1 cellular context compared by ENCODE assay signal in the genomic region with DNA sequence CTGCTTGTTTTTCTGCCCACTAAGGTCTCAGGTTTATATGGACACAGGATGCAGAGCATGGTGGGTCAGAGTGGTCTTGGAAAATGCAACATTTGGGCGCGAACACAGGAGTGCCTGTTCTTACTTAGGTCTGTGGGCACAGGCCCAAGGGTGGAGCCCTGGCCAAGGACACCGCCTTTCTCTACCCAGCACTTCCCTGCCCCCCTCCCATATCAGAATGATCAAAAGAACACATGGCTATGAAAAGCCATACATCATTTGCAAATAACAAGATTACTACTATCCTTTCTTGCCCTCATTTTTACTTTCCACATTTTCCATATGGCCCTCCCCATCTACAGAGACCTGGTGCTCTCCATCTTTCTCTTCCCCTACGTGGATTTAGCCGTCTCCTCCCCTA.
TF ChIP-seq lines count a peak whose summit lies in the region.

No MANE protein-coding gene starts in this region.

TF ChIP-seq in GM23338, 12 proteins besides CTCF, POLR2A, EP300 and RAD21 (continued from another document):
- TF ChIP-seq, protein P1, sequence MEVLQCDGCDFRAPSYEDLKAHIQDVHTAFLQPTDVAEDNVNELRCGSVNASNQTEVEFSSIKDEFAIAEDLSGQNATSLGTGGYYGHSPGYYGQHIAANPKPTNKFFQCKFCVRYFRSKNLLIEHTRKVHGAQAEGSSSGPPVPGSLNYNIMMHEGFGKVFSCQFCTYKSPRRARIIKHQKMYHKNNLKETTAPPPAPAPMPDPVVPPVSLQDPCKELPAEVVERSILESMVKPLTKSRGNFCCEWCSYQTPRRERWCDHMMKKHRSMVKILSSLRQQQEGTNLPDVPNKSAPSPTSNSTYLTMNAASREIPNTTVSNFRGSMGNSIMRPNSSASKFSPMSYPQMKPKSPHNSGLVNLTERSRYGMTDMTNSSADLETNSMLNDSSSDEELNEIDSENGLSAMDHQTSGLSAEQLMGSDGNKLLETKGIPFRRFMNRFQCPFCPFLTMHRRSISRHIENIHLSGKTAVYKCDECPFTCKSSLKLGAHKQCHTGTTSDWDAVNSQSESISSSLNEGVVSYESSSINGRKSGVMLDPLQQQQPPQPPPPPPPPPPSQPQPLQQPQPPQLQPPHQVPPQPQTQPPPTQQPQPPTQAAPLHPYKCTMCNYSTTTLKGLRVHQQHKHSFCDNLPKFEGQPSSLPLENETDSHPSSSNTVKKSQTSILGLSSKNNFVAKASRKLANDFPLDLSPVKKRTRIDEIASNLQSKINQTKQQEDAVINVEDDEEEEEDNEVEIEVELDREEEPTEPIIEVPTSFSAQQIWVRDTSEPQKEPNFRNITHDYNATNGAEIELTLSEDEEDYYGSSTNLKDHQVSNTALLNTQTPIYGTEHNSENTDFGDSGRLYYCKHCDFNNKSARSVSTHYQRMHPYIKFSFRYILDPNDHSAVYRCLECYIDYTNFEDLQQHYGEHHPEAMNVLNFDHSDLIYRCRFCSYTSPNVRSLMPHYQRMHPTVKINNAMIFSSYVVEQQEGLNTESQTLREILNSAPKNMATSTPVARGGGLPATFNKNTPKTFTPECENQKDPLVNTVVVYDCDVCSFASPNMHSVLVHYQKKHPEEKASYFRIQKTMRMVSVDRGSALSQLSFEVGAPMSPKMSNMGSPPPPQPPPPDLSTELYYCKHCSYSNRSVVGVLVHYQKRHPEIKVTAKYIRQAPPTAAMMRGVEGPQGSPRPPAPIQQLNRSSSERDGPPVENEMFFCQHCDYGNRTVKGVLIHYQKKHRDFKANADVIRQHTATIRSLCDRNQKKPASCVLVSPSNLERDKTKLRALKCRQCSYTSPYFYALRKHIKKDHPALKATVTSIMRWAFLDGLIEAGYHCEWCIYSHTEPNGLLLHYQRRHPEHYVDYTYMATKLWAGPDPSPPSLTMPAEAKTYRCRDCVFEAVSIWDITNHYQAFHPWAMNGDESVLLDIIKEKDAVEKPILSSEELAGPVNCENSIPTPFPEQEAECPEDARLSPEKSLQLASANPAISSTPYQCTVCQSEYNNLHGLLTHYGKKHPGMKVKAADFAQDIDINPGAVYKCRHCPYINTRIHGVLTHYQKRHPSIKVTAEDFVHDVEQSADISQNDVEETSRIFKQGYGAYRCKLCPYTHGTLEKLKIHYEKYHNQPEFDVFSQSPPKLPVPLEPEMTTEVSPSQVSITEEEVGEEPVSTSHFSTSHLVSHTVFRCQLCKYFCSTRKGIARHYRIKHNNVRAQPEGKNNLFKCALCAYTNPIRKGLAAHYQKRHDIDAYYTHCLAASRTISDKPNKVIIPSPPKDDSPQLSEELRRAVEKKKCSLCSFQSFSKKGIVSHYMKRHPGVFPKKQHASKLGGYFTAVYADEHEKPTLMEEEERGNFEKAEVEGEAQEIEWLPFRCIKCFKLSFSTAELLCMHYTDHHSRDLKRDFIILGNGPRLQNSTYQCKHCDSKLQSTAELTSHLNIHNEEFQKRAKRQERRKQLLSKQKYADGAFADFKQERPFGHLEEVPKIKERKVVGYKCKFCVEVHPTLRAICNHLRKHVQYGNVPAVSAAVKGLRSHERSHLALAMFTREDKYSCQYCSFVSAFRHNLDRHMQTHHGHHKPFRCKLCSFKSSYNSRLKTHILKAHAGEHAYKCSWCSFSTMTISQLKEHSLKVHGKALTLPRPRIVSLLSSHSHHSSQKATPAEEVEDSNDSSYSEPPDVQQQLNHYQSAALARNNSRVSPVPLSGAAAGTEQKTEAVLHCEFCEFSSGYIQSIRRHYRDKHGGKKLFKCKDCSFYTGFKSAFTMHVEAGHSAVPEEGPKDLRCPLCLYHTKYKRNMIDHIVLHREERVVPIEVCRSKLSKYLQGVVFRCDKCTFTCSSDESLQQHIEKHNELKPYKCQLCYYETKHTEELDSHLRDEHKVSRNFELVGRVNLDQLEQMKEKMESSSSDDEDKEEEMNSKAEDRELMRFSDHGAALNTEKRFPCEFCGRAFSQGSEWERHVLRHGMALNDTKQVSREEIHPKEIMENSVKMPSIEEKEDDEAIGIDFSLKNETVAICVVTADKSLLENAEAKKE (CRISPR knock-in tag; IDR thresholded peaks at IDR 0.05), result no peak
- no peak for TF ChIP-seq POLR2AphosphoS5 (IDR thresholded peaks at IDR 0.05; ENCODE audit: low read depth)
- TF ChIP-seq EZH2phosphoT487 (IDR thresholded peaks at IDR 0.05; ENCODE audit: unreplicated experiment), result no peak
- no peak for TF ChIP-seq EZH2 (IDR thresholded peaks at IDR 0.05; ENCODE audit: low read depth, unreplicated experiment)
- TF ChIP-seq STAT1 (IDR thresholded peaks at IDR 0.05; ENCODE audit: unreplicated experiment), result no peak
- TF ChIP-seq ZNF114 (CRISPR knock-in tag; IDR thresholded peaks at IDR 0.05), result no peak
- no peak for TF ChIP-seq NANOG (IDR thresholded peaks at IDR 0.05; ENCODE audit: borderline replicate concordance)
- TF ChIP-seq, protein P2, sequence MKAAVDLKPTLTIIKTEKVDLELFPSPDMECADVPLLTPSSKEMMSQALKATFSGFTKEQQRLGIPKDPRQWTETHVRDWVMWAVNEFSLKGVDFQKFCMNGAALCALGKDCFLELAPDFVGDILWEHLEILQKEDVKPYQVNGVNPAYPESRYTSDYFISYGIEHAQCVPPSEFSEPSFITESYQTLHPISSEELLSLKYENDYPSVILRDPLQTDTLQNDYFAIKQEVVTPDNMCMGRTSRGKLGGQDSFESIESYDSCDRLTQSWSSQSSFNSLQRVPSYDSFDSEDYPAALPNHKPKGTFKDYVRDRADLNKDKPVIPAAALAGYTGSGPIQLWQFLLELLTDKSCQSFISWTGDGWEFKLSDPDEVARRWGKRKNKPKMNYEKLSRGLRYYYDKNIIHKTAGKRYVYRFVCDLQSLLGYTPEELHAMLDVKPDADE (IDR thresholded peaks at IDR 0.05), result no peak
- no peak for TF ChIP-seq CREB1 (CRISPR knock-in tag; IDR thresholded peaks at IDR 0.05; ENCODE audit: low read depth)
- no peak for TF ChIP-seq JUNB (IDR thresholded peaks at IDR 0.05; ENCODE audit: unreplicated experiment)
- TF ChIP-seq, protein P3, sequence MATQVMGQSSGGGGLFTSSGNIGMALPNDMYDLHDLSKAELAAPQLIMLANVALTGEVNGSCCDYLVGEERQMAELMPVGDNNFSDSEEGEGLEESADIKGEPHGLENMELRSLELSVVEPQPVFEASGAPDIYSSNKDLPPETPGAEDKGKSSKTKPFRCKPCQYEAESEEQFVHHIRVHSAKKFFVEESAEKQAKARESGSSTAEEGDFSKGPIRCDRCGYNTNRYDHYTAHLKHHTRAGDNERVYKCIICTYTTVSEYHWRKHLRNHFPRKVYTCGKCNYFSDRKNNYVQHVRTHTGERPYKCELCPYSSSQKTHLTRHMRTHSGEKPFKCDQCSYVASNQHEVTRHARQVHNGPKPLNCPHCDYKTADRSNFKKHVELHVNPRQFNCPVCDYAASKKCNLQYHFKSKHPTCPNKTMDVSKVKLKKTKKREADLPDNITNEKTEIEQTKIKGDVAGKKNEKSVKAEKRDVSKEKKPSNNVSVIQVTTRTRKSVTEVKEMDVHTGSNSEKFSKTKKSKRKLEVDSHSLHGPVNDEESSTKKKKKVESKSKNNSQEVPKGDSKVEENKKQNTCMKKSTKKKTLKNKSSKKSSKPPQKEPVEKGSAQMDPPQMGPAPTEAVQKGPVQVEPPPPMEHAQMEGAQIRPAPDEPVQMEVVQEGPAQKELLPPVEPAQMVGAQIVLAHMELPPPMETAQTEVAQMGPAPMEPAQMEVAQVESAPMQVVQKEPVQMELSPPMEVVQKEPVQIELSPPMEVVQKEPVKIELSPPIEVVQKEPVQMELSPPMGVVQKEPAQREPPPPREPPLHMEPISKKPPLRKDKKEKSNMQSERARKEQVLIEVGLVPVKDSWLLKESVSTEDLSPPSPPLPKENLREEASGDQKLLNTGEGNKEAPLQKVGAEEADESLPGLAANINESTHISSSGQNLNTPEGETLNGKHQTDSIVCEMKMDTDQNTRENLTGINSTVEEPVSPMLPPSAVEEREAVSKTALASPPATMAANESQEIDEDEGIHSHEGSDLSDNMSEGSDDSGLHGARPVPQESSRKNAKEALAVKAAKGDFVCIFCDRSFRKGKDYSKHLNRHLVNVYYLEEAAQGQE (IDR thresholded peaks at IDR 0.05; ENCODE audit: unreplicated experiment), result no peak
TF ChIP-seq in GM23338: peak in this region for 0.
